27 cellular contexts compared by ENCODE assay signal in the genomic region with DNA sequence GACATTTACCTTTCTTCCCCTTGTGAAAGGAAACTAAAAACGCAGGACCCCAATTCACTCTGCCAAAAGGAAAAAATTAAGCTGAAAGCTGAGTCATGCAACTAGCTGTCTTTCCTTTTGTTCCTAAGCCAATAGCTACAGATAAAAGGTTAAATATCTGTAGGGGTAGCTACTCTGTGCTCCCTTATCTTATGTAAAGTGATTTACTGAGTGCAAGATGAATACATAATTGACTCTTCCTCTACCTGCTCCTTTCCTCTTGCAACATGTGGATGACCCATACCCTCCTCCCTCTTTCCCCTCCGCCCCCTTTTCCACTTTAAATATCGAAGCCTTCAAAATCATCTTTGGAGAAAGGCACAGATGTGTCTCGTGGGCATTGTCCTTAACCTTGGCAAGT.
"Had no signal": no experiment of that assay in that cellular context is flagged by ENCODE, and none has a peak within 500 bp of the region (broad histone marks: within the 10 kb centered on the region; RNA-seq: fewer than 3 reads in every experiment).

No MANE protein-coding gene starts in this region.

- H3K4me1 Mint-ChIP-seq: central memory CD8-positive, alpha-beta T cell; naive B cell; nephron progenitor cell; stimulated activated naive B cell treated with anti-CD40 and anti-IgM and Interleukin-4, amounts not matched to agents 10 μg/mL and 1 μg/mL and 100 μg/mL, for 72 hours had no signal

- H3K9ac ChIP-seq: parathyroid adenoma had no signal

- H3K27ac ChIP-seq: esophagus muscularis mucosa, foreskin keratinocyte, heart right ventricle, parathyroid adenoma, right atrium auricular region, stomach, tibial artery had no signal

- H3K36me3 ChIP-seq: esophagus muscularis mucosa, heart right ventricle, right atrium auricular region, stomach, tibial artery had no signal

- H3K27me3 ChIP-seq: foreskin keratinocyte, right atrium auricular region, tibial artery had no signal

- H3K4me3 ChIP-seq: esophagus muscularis mucosa, heart right ventricle, right atrium auricular region, stomach, tibial artery had no signal

- H3K79me2 ChIP-seq: parathyroid adenoma had no signal

- H3K9me3 ChIP-seq: esophagus muscularis mucosa, heart right ventricle, right atrium auricular region, stomach, tibial artery had no signal

- DNase-seq: activated CD4-positive, alpha-beta T cell treated with anti-CD3 and anti-CD28 coated beads for 1 hour; activated CD8-positive, alpha-beta memory T cell treated with anti-CD3 and anti-CD28 coated beads for 24 hours; activated effector memory CD4-positive, alpha-beta T cell treated with Interleukin-2 at 50 U/mL for 16 hours; activated naive CD4-positive, alpha-beta T cell treated with Interleukin-2 at 50 U/mL for 16 hours; anterior cingulate cortex; foreskin keratinocyte; heart right ventricle; left cardiac atrium; left ventricle myocardium superior; naive B cell; nephron progenitor cell; nucleus accumbens; stimulated activated CD4-positive, alpha-beta T cell treated with anti-CD3 and anti-CD28 coated beads, Interleukin-15, amount 100 ng/mL, for 24 hours; stimulated activated CD4-positive, alpha-beta T cell treated with anti-CD3 and anti-CD28 coated beads, Interleukin-2, amount 100 ng/mL, for 24 hours; stimulated activated naive B cell treated with anti-CD40 and anti-IgM and Interleukin-4, amounts not matched to agents 10 μg/mL and 1 μg/mL and 100 μg/mL, for 72 hours; stomach; T-helper 2 cell; tibial artery had no signal

- H3K36me3 Mint-ChIP-seq: activated naive CD8-positive, alpha-beta T cell; naive B cell; stimulated activated naive B cell treated with anti-CD40 and anti-IgM and Interleukin-4, amounts not matched to agents 10 μg/mL and 1 μg/mL and 100 μg/mL, for 72 hours had no signal

- H3K9me3 Mint-ChIP-seq: central memory CD8-positive, alpha-beta T cell; dendritic cell treated with granulocyte-macrophage colony-stimulating factor and Interleukin-4, amounts not matched to agents 40 ng/mL and 50 ng/mL, for 4 days; stimulated activated naive B cell treated with anti-CD40 and anti-IgM and Interleukin-4, amounts not matched to agents 10 μg/mL and 1 μg/mL and 100 μg/mL, for 72 hours had no signal

- H3K27ac Mint-ChIP-seq: activated naive CD8-positive, alpha-beta T cell; dendritic cell treated with granulocyte-macrophage colony-stimulating factor and Interleukin-4, amounts not matched to agents 40 ng/mL and 50 ng/mL, for 4 days; nephron progenitor cell; stimulated activated naive B cell treated with anti-CD40 and anti-IgM and Interleukin-4, amounts not matched to agents 10 μg/mL and 1 μg/mL and 100 μg/mL, for 72 hours had no signal

- H3K4me1 ChIP-seq: esophagus muscularis mucosa, foreskin keratinocyte, heart right ventricle, parathyroid adenoma, right atrium auricular region, stomach, tibial artery had no signal

- FAIRE-seq: bronchial epithelial cell, keratinocyte, urothelium cell line had no signal

- H3K27me3 Mint-ChIP-seq: activated naive CD8-positive, alpha-beta T cell; central memory CD8-positive, alpha-beta T cell; dendritic cell treated with granulocyte-macrophage colony-stimulating factor and Interleukin-4, amounts not matched to agents 40 ng/mL and 50 ng/mL, for 4 days; naive B cell had no signal

- H2AFZ ChIP-seq: parathyroid adenoma had no signal

- H3K4me3 Mint-ChIP-seq: activated naive CD8-positive, alpha-beta T cell; central memory CD8-positive, alpha-beta T cell; dendritic cell treated with granulocyte-macrophage colony-stimulating factor and Interleukin-4, amounts not matched to agents 40 ng/mL and 50 ng/mL, for 4 days; naive B cell; nephron progenitor cell; stimulated activated naive B cell treated with anti-CD40 and anti-IgM and Interleukin-4, amounts not matched to agents 10 μg/mL and 1 μg/mL and 100 μg/mL, for 72 hours had no signal

- ATAC-seq: foreskin keratinocyte; heart right ventricle; left ventricle myocardium superior; stimulated activated naive B cell treated with anti-CD40 and anti-IgM and Interleukin-4, amounts not matched to agents 10 μg/mL and 1 μg/mL and 100 μg/mL, for 72 hours had no signal
